In the genomic region with DNA sequence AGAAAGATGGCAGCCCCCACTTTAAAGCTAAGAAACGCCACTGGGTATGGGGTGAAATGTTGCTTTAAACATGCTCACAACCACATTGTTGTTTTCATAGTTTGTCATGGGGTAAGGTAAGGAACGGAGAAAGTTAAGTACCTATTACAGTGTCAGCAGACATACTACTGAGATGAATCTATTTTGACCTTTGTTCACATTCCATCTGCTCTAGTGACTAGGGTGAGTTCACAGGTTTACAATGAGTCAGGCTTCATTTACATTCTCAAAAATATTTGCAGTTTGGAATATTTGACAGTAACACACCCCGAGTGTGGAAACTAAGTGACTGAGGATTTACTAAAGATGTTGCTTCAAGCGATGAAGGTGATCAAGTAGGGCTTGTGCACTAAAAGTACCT, we compare ENCODE assay signal across 23 cellular contexts.
DNase-seq lines count a peak whose midpoint lies in the region; ATAC-seq, FAIRE-seq and TF ChIP-seq lines count a peak whose summit lies in the region.
"Had no signal": no experiment of that assay in that cellular context is flagged by ENCODE, and none has a peak within 500 bp of the region (broad histone marks: within the 10 kb centered on the region; RNA-seq: fewer than 3 reads in every experiment).

No MANE protein-coding gene starts in this region.

- no peaks in the 10 kb centered on the region for H3K79me2 ChIP-seq in hepatocyte

- peak overlapping the region; percentile 23 for H3K4me2 ChIP-seq in hepatocyte
- H3K4me2 ChIP-seq: neural progenitor cell had no signal

- DNase-seq in ACHN = peak; percentile 36
- peak; percentile 12 for DNase-seq in H54 (ENCODE audit: insufficient read length, low spot score)
- DNase-seq in RCC 7860 (ENCODE audit: low spot score) = peak; percentile 20
- peak; percentile 32 for DNase-seq in hepatocyte (ENCODE audit: low spot score)
- no peak for DNase-seq in activated effector memory CD4-positive, alpha-beta T cell treated with Interleukin-2 at 50 U/mL for 16 hours
- DNase-seq in NCI-H2107 (lab: John Stamatoyannopoulos, UW) = no peak
- no peak for DNase-seq in right atrium auricular region (ENCODE audit: low spot score)
- DNase-seq: activated CD8-positive, alpha-beta T cell treated with anti-CD3 and anti-CD28 coated beads, Interleukin-2, amount 10 ng/mL, durations not matched to agents 7 days and 5 days; activated gamma-delta T cell treated with Interleukin-2 at 50 U/mL for 16 hours; AML-193; body of pancreas; COR-L47; dermis blood vessel endothelial cell; GOT3; NCI-H1930; NCI-H69; stimulated activated CD4-positive, alpha-beta T cell treated with anti-CD3 and anti-CD28 coated beads, Interleukin-15, amount 100 ng/mL, for 24 hours; SW 1271 had no signal

- H3K4me1 ChIP-seq in hepatocyte (ENCODE audit: insufficient read depth) (peaks cover 5% of the 10 kb centered on the region), right atrium auricular region (no peaks in the 10 kb centered on the region)
- H3K4me1 ChIP-seq: body of pancreas, esophagus muscularis mucosa, neural progenitor cell had no signal

- H3K9me2 ChIP-seq in hepatocyte (replicated peaks; ENCODE audit: insufficient read depth) = no peaks in the 10 kb centered on the region

- WGBS in hepatocyte (ENCODE audit: low lambda C conversion rate, missing lambda C conversion rate) = 54% methylated on average over 4 of the region's 4 CpGs

- H4K20me1 ChIP-seq in hepatocyte (ENCODE audit: insufficient read depth, poor library complexity, severe bottlenecking) = no peaks in the 10 kb centered on the region

- no peak for TF ChIP-seq POLR2A in H54 (IDR thresholded peaks at IDR 0.05; ENCODE audit: low read depth, low read length)

- H3K27ac ChIP-seq in hepatocyte (peak overlapping the region; percentile 68), right atrium auricular region (no peak overlapping the region)
- H3K27ac ChIP-seq: body of pancreas, esophagus muscularis mucosa, neural progenitor cell had no signal

- in situ Hi-C loops in ACHN (cut with HindIII; ENCODE audit: low pct_ligation_motif_present, low pct_unique_long_range_greater_than_20kb, low sequenced_read_pairs) = no loop called here

- no peaks in the 10 kb centered on the region for H3K9me3 ChIP-seq in hepatocyte (ENCODE audit: low read depth)
- H3K9me3 ChIP-seq in right atrium auricular region = peaks cover 0 to 5% of the 10 kb centered on the region in 2 donors
- H3K9me3 ChIP-seq: body of pancreas had no signal

- H2AFZ ChIP-seq in hepatocyte = no peak overlapping the region
- H2AFZ ChIP-seq: neural progenitor cell had no signal

- no peaks in the 10 kb centered on the region for H3K27me3 ChIP-seq in hepatocyte
- no peaks in the 10 kb centered on the region for H3K27me3 ChIP-seq in right atrium auricular region
- H3K27me3 ChIP-seq: body of pancreas, esophagus muscularis mucosa, neural progenitor cell had no signal

- H3K36me3 ChIP-seq in hepatocyte (replicated peaks; ENCODE audit: insufficient read depth, low read depth) (no peaks in the 10 kb centered on the region), right atrium auricular region (no peaks in the 10 kb centered on the region)
- H3K36me3 ChIP-seq: esophagus muscularis mucosa, neural progenitor cell had no signal

- FAIRE-seq in H54 (lab: Jason Lieb, UNC) (peak; percentile 87), RCC 7860 (lab: Jason Lieb, UNC) (no peak)
- FAIRE-seq: keratinocyte had no signal

- H3K4me3 ChIP-seq in hepatocyte = no peak overlapping the region
- no peak overlapping the region for H3K4me3 ChIP-seq in right atrium auricular region
- H3K4me3 ChIP-seq: body of pancreas, esophagus muscularis mucosa, neural progenitor cell had no signal

- ATAC-seq in HG03571 (IDR thresholded peaks at IDR 0.05; ENCODE audit: unreplicated experiment) = no peak
- ATAC-seq: activated CD8-positive, alpha-beta T cell treated with anti-CD3 and anti-CD28 coated beads, Interleukin-2, amount 10 ng/mL, durations not matched to agents 7 days and 5 days; body of pancreas; Panc1 had no signal

- TF ChIP-seq CTCF in hepatocyte (IDR thresholded peaks at IDR 0.05; ENCODE audit: poor library complexity) (no peak), right atrium auricular region (IDR thresholded peaks at IDR 0.05) (no peak)

Comparison
In these comparisons a context has a peak if more than half of its experiments do, and no peak if none do; other contexts are left out.
1. DNase-seq: peak in ACHN (single experiment), H54 (single experiment), RCC 7860 (single experiment) and hepatocyte (single experiment); none in activated effector memory CD4-positive, alpha-beta T cell treated with Interleukin-2 at 50 U/mL for 16 hours (single experiment), NCI-H2107 (single experiment) and right atrium auricular region (single experiment).